Comparison of ENCODE assay signal across 17 cellular contexts in the genomic region with DNA sequence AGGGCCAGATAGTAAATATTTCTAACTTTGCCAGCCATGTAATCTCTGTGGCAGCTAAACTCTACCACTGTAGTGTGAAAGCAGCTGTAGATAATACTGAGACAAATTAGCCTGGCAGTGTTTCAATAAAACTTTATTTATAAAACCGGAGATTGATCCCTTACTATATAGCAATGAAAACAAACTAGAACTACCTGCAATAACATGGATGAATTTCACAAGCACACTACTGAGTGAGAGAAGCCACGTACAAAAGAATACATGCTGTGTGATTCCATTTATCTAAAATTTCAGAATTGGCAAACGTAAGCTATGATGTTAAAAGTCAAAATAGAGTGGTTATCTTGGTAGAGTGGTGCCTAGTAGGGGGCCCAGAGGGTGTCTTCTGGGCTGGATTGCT.
A peak's percentile ranks its signal among the peaks of the same experiment; 100 is the strongest.
DNase-seq lines count a peak whose midpoint lies in the region; ATAC-seq, FAIRE-seq and TF ChIP-seq lines count a peak whose summit lies in the region.
"Had no signal": no experiment of that assay in that cellular context is flagged by ENCODE, and none has a peak within 500 bp of the region (broad histone marks: within the 10 kb centered on the region; RNA-seq: fewer than 3 reads in every experiment).

No MANE protein-coding gene starts in this region.

- H3K27me3 ChIP-seq in GM23248 (replicated peaks; ENCODE audit: insufficient read depth) (no peaks in the 10 kb centered on the region), adrenal gland (no peaks in the 10 kb centered on the region), gastroesophageal sphincter (no peaks in the 10 kb centered on the region), gastrocnemius medialis (no peaks in the 10 kb centered on the region)
- H3K27me3 ChIP-seq: neutrophil, uterus had no signal

- TF ChIP-seq EP300 in gastroesophageal sphincter (IDR thresholded peaks at IDR 0.05), result no peak

- in situ Hi-C loops in GM23248 (cut with MboI), result no loop called here
- in situ Hi-C loops in gastrocnemius medialis (cut with MboI; ENCODE audit: low sequenced_read_pairs in 4 of 4), result no loop called here

- H3K4me2 ChIP-seq in GM23248 (ENCODE audit: unreplicated experiment), result peak overlapping the region; percentile 71

- FAIRE-seq in kidney (lab: Jason Lieb, UNC) (no peak), frontal cortex (lab: Jason Lieb, UNC) (no peak)
- FAIRE-seq: D721Med, small intestine had no signal

- no peaks in the 10 kb centered on the region for H3K27me3 Mint-ChIP-seq in WTC11 (ENCODE audit: low read depth)
- H3K27me3 Mint-ChIP-seq: stimulated activated naive B cell treated with anti-CD40 and anti-IgM and Interleukin-4, amounts not matched to agents 10 μg/mL and 1 μg/mL and 100 μg/mL, for 72 hours had no signal

- H4K20me1 ChIP-seq in GM23248 (ENCODE audit: insufficient read depth), result no peaks in the 10 kb centered on the region

- TF ChIP-seq POLR2A in adrenal gland (IDR thresholded peaks at IDR 0.05) (no peak), gastroesophageal sphincter (IDR thresholded peaks at IDR 0.05) (no peak), gastrocnemius medialis (IDR thresholded peaks at IDR 0.05) (no peak)

- no peak for TF ChIP-seq CTCF in adrenal gland (IDR thresholded peaks at IDR 0.05)
- no peak for TF ChIP-seq CTCF in gastroesophageal sphincter (IDR thresholded peaks at IDR 0.05)
- TF ChIP-seq CTCF in gastrocnemius medialis (IDR thresholded peaks at IDR 0.05 in 4 of 5, conservative IDR thresholded peaks at IDR 0.05 in 1 of 5), result no peak
- TF ChIP-seq CTCF in WTC11 (IDR thresholded peaks at IDR 0.05), result no peak
- no peak for TF ChIP-seq CTCF in kidney (IDR thresholded peaks at IDR 0.05; ENCODE audit: borderline replicate concordance, extremely low read depth, insufficient read depth)

- H3K27ac Mint-ChIP-seq in WTC11, result no peak overlapping the region
- H3K27ac Mint-ChIP-seq: stimulated activated naive B cell treated with anti-CD40 and anti-IgM and Interleukin-4, amounts not matched to agents 10 μg/mL and 1 μg/mL and 100 μg/mL, for 72 hours had no signal

- peak overlapping the region; percentile 51; the same call in 1 of the 2 replicates for H2AFZ ChIP-seq in GM23248

- peaks cover 52% of the 10 kb centered on the region for H3K4me1 Mint-ChIP-seq in WTC11

- H3K9ac ChIP-seq in GM23248, result peak overlapping the region; percentile 70
- H3K9ac ChIP-seq in kidney (ENCODE audit: low read length in 2 of 2), result peak overlapping the region in 1 of 2 donors; percentile 7

- H3K36me3 ChIP-seq in GM23248 (ENCODE audit: low read depth) (no peaks in the 10 kb centered on the region), adrenal gland (replicated peaks in 1 of 2) (no peaks in the 10 kb centered on the region), gastroesophageal sphincter (no peaks in the 10 kb centered on the region), gastrocnemius medialis (no peaks in the 10 kb centered on the region), kidney (ENCODE audit: control insufficient read depth in 1 of 2, insufficient read depth in 2 of 2, low read length in 2 of 2) (no peaks in the 10 kb centered on the region)
- H3K36me3 ChIP-seq: neutrophil, uterus had no signal

- no peaks in the 10 kb centered on the region for H3K36me3 Mint-ChIP-seq in WTC11
- H3K36me3 Mint-ChIP-seq: stimulated activated naive B cell treated with anti-CD40 and anti-IgM and Interleukin-4, amounts not matched to agents 10 μg/mL and 1 μg/mL and 100 μg/mL, for 72 hours had no signal

- ATAC-seq in gastroesophageal sphincter (no peak), gastrocnemius medialis (peak in 1 of 2 donors; percentile 16), WTC11 (no peak), GM18517 (IDR thresholded peaks at IDR 0.05; ENCODE audit: unreplicated experiment) (no peak)
- ATAC-seq: stimulated activated naive B cell treated with anti-CD40 and anti-IgM and Interleukin-4, amounts not matched to agents 10 μg/mL and 1 μg/mL and 100 μg/mL, for 72 hours had no signal

- DNase-seq in GM23248, result no peak
- DNase-seq in adrenal gland, result no peak
- no peak for DNase-seq in gastrocnemius medialis
- DNase-seq in WTC11 (ENCODE audit: low spot score), result no peak
- DNase-seq in kidney, result no peak
- DNase-seq in frontal cortex (ENCODE audit: low spot score in 2 of 2), result no peak
- DNase-seq: AML-193; effector memory CD4-positive, alpha-beta T cell; GDM1; NCI-H2081 treated with DMSO at 0.1 percent for 48 hours; stimulated activated naive B cell treated with anti-CD40 and anti-IgM and Interleukin-4, amounts not matched to agents 10 μg/mL and 1 μg/mL and 100 μg/mL, for 72 hours had no signal

- intact Hi-C loops in adrenal gland (cut with DNase I) (no loop called here), gastrocnemius medialis (cut with DNase I; ENCODE audit: low total_unique reads) (no loop called here), kidney (cut with DNase I) (no loop called here)

- WGBS in GM23248 (ENCODE audit: low coverage in 1 of 2, low lambda C conversion rate in 2 of 2, missing lambda C conversion rate in 2 of 2), 2 experiments, result 51 to 54% methylated on average over 3 of the region's 3 CpGs
- WGBS in adrenal gland, 4 donors, result 58 to 74% (median 63%) methylated on average over 3 of the region's 3 CpGs
- 42 to 63% methylated on average over 3 of the region's 3 CpGs for WGBS in gastroesophageal sphincter (ENCODE audit: low coverage in 1 of 2), 2 donors

- H3K9me3 Mint-ChIP-seq in WTC11, result no peaks in the 10 kb centered on the region
- H3K9me3 Mint-ChIP-seq: stimulated activated naive B cell treated with anti-CD40 and anti-IgM and Interleukin-4, amounts not matched to agents 10 μg/mL and 1 μg/mL and 100 μg/mL, for 72 hours had no signal

- CTCF ChIA-PET in WTC11 (lab: Charles Lee), result interaction anchor here (0.7 kb wide), 1 partner anchor 234 kb away, joined by 3 read pairs; no protein-coding TSS in a partner anchor

- H3F3A ChIP-seq in GM23248 (ENCODE audit: insufficient read depth), result peaks cover 29% of the 10 kb centered on the region

- H3K4me3 Mint-ChIP-seq in WTC11, result no peak overlapping the region
- H3K4me3 Mint-ChIP-seq: stimulated activated naive B cell treated with anti-CD40 and anti-IgM and Interleukin-4, amounts not matched to agents 10 μg/mL and 1 μg/mL and 100 μg/mL, for 72 hours had no signal

- H3K4me3 ChIP-seq in GM23248 (peak overlapping the region; percentile 53), adrenal gland (no peak overlapping the region), gastroesophageal sphincter (no peak overlapping the region), gastrocnemius medialis (no peak overlapping the region), kidney (ENCODE audit: low read length in 2 of 2) (no peak overlapping the region)
- H3K4me3 ChIP-seq: uterus had no signal

- POLR2A ChIA-PET in WTC11 (lab: Charles Lee), result no interaction called here

- H3K4me1 ChIP-seq in GM23248 (ENCODE audit: insufficient read depth) (peaks cover 47% of the 10 kb centered on the region), adrenal gland (replicated peaks in 1 of 2) (peaks cover 0 to 32% of the 10 kb centered on the region in 2 donors), gastroesophageal sphincter (peaks cover 0 to 37% (median 6%) of the 10 kb centered on the region in 3 donors), gastrocnemius medialis (peaks cover 12 to 14% of the 10 kb centered on the region in 2 donors), kidney (ENCODE audit: control insufficient read depth in 1 of 2, insufficient read depth in 1 of 2, low read depth in 1 of 2, low read length in 2 of 2) (peaks cover 12 to 32% of the 10 kb centered on the region in 2 donors)
- H3K4me1 ChIP-seq: uterus had no signal

- no peaks in the 10 kb centered on the region for H3K9me2 ChIP-seq in GM23248 (ENCODE audit: insufficient read depth)

- H3K79me2 ChIP-seq in GM23248 (ENCODE audit: insufficient read depth), result no peaks in the 10 kb centered on the region

- H3K9me3 ChIP-seq in GM23248 (ENCODE audit: low read depth) (no peaks in the 10 kb centered on the region), adrenal gland (replicated peaks in 1 of 3) (no peaks in the 10 kb centered on the region), gastroesophageal sphincter (no peaks in the 10 kb centered on the region), gastrocnemius medialis (no peaks in the 10 kb centered on the region), kidney (ENCODE audit: control insufficient read depth in 1 of 2, low read length in 2 of 2) (no peaks in the 10 kb centered on the region)
- H3K9me3 ChIP-seq: neutrophil, uterus had no signal

- H3K27ac ChIP-seq in GM23248 (peak overlapping the region; percentile 80), adrenal gland (peak overlapping the region in 4 of 5 donors; percentile 7 to 82 (median 50)), gastroesophageal sphincter (peak overlapping the region in 3 of 4 donors; percentile 54 to 69 (median 63)), gastrocnemius medialis (peak overlapping the region; percentile 54 to 68 (median 60)), kidney (ENCODE audit: low read depth in 2 of 2, low read length in 2 of 2) (peak overlapping the region in 1 of 2 donors; percentile 66)
- H3K27ac ChIP-seq: neutrophil had no signal

TF ChIP-seq in WTC11, 78 proteins besides CTCF, POLR2A, EP300 and RAD21 (continues in another document):
- TF ChIP-seq CBFB (CRISPR knock-in tag; IDR thresholded peaks at IDR 0.05; ENCODE audit: low read depth) (no peak), USF2 (CRISPR knock-in tag; IDR thresholded peaks at IDR 0.05) (no peak), FOXK1 (CRISPR knock-in tag; IDR thresholded peaks at IDR 0.05) (no peak), ETV6 (CRISPR knock-in tag; IDR thresholded peaks at IDR 0.05) (no peak), FOXP1 (CRISPR knock-in tag; IDR thresholded peaks at IDR 0.05; ENCODE audit: borderline replicate concordance) (no peak), SOX15 (CRISPR knock-in tag; IDR thresholded peaks at IDR 0.05) (no peak), IRF2 (CRISPR knock-in tag; IDR thresholded peaks at IDR 0.05; ENCODE audit: borderline replicate concordance, low read depth) (no peak), TP53 (CRISPR knock-in tag; IDR thresholded peaks at IDR 0.05) (no peak), ZNF121 (CRISPR knock-in tag; IDR thresholded peaks at IDR 0.05) (no peak), FOXJ3 (CRISPR knock-in tag; IDR thresholded peaks at IDR 0.05; ENCODE audit: borderline replicate concordance) (no peak)
- TF ChIP-seq, protein P1, sequence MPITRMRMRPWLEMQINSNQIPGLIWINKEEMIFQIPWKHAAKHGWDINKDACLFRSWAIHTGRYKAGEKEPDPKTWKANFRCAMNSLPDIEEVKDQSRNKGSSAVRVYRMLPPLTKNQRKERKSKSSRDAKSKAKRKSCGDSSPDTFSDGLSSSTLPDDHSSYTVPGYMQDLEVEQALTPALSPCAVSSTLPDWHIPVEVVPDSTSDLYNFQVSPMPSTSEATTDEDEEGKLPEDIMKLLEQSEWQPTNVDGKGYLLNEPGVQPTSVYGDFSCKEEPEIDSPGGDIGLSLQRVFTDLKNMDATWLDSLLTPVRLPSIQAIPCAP (CRISPR knock-in tag; IDR thresholded peaks at IDR 0.05), result no peak
